In genomic region chr14:35250319-35250718, GRCh38 we compare ENCODE assay signal across 2 cellular contexts.
TF ChIP-seq lines count a peak whose summit lies in the region.

No MANE protein-coding gene starts in this region.

TF ChIP-seq in endothelial cell of umbilical vein, 7 proteins besides CTCF, POLR2A, EP300 and RAD21 (continued from another document):
- TF ChIP-seq MAX (IDR thresholded peaks at IDR 0.05; ENCODE audit: insufficient read depth, insufficient read length) (no peak), MYC (IDR thresholded peaks at IDR 0.05; ENCODE audit: low read depth, low read length) (no peak), GATA2 (IDR thresholded peaks at IDR 0.05; ENCODE audit: insufficient read depth, insufficient read length, low read depth, low read length) (no peak), FOS (IDR thresholded peaks at IDR 0.05; ENCODE audit: borderline replicate concordance, insufficient read depth, low read length) (no peak), JUN (IDR thresholded peaks at IDR 0.05; ENCODE audit: borderline replicate concordance, insufficient read depth, insufficient read length, low read depth) (no peak), POLR2AphosphoS5 (IDR thresholded peaks at IDR 0.05; ENCODE audit: insufficient read depth, low read depth, low read length) (no peak)

TF ChIP-seq in SK-N-SH, 30 proteins besides CTCF, POLR2A, EP300 and RAD21 (continued from another document):
- TF ChIP-seq, protein P1, sequence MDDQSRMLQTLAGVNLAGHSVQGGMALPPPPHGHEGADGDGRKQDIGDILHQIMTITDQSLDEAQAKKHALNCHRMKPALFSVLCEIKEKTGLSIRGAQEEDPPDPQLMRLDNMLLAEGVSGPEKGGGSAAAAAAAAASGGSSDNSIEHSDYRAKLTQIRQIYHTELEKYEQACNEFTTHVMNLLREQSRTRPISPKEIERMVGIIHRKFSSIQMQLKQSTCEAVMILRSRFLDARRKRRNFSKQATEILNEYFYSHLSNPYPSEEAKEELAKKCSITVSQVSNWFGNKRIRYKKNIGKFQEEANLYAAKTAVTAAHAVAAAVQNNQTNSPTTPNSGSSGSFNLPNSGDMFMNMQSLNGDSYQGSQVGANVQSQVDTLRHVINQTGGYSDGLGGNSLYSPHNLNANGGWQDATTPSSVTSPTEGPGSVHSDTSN (IDR thresholded peaks at IDR 0.05): no peak
- TF ChIP-seq USF2 (IDR thresholded peaks at IDR 0.05; ENCODE audit: borderline replicate concordance, low read depth, low read length) (no peak), YY1 (IDR thresholded peaks at IDR 0.05; ENCODE audit: low read depth) (no peak), FOSL2 (IDR thresholded peaks at IDR 0.05; ENCODE audit: borderline replicate concordance, low read depth) (no peak), NFIC (IDR thresholded peaks at IDR 0.05; ENCODE audit: borderline replicate concordance) (no peak), RXRA (IDR thresholded peaks at IDR 0.05; ENCODE audit: borderline replicate concordance, low read depth) (no peak), TEAD4 (IDR thresholded peaks at IDR 0.05; ENCODE audit: borderline replicate concordance, insufficient read depth) (no peak)
